In genomic region chr2:108925735-108926134, GRCh38 we compare ENCODE assay signal across 24 cellular contexts.
"Had no signal": no experiment of that assay in that cellular context is flagged by ENCODE, and none has a peak within 500 bp of the region (broad histone marks: within the 10 kb centered on the region; RNA-seq: fewer than 3 reads in every experiment).

No MANE protein-coding gene starts in this region.

- H3K27ac Mint-ChIP-seq: activated B cell treated with CpG ODN at 0.5 μM for 24 hours; activated CD8-positive, alpha-beta T cell treated with anti-CD3 and anti-CD28 coated beads for 36 hours; activated naive CD4-positive, alpha-beta T cell treated with anti-CD3 and anti-CD28 coated beads, Interleukin-2, amount 10 ng/mL, durations not matched to agents 7 days and 5 days; natural killer cell; stimulated activated naive B cell treated with anti-CD40 and anti-IgM and Interleukin-4, amounts not matched to agents 10 μg/mL and 1 μg/mL and 100 μg/mL, for 72 hours; T-cell; T-helper 2 cell treated with Interferon-gamma antibody and Interleukin-4, amounts not matched to agents 5 μg/mL and 100 μg/mL, for 36 hours had no signal

- H3K27me3 Mint-ChIP-seq: activated CD8-positive, alpha-beta T cell treated with anti-CD3 and anti-CD28 coated beads for 36 hours; activated naive CD4-positive, alpha-beta T cell treated with anti-CD3 and anti-CD28 coated beads, Interleukin-2, amount 10 ng/mL, durations not matched to agents 7 days and 5 days; T-cell had no signal

- H3K27me3 ChIP-seq: thyroid gland, upper lobe of left lung, vagina had no signal

- H3K9me3 Mint-ChIP-seq: activated B cell treated with CpG ODN at 0.5 μM for 24 hours; activated CD8-positive, alpha-beta T cell treated with anti-CD3 and anti-CD28 coated beads for 36 hours; activated naive CD4-positive, alpha-beta T cell treated with anti-CD3 and anti-CD28 coated beads, Interleukin-2, amount 10 ng/mL, durations not matched to agents 7 days and 5 days; natural killer cell; stimulated activated naive B cell treated with anti-CD40 and anti-IgM and Interleukin-4, amounts not matched to agents 10 μg/mL and 1 μg/mL and 100 μg/mL, for 72 hours; T-cell; T-helper 2 cell treated with Interferon-gamma antibody and Interleukin-4, amounts not matched to agents 5 μg/mL and 100 μg/mL, for 36 hours had no signal

- H3K36me3 ChIP-seq: brain microvascular endothelial cell, heart right ventricle, stomach, thyroid gland, upper lobe of left lung, vagina had no signal

- H3K4me1 Mint-ChIP-seq: activated B cell treated with CpG ODN at 0.5 μM for 24 hours, natural killer cell had no signal

- H3K9me3 ChIP-seq: heart right ventricle, stomach, thyroid gland, upper lobe of left lung, vagina had no signal

- H3K4me1 ChIP-seq: thyroid gland, upper lobe of left lung had no signal

- H3K4me3 ChIP-seq: heart right ventricle, smooth muscle cell, stomach, thyroid gland, upper lobe of left lung, vagina had no signal

- H3K4me3 Mint-ChIP-seq: activated B cell treated with CpG ODN at 0.5 μM for 24 hours; activated CD8-positive, alpha-beta T cell treated with anti-CD3 and anti-CD28 coated beads for 36 hours; activated naive CD4-positive, alpha-beta T cell treated with anti-CD3 and anti-CD28 coated beads, Interleukin-2, amount 10 ng/mL, durations not matched to agents 7 days and 5 days; natural killer cell; stimulated activated naive B cell treated with anti-CD40 and anti-IgM and Interleukin-4, amounts not matched to agents 10 μg/mL and 1 μg/mL and 100 μg/mL, for 72 hours; T-cell; T-helper 2 cell treated with Interferon-gamma antibody and Interleukin-4, amounts not matched to agents 5 μg/mL and 100 μg/mL, for 36 hours had no signal

- H3K4me2 ChIP-seq: smooth muscle cell had no signal

- ATAC-seq: activated CD8-positive, alpha-beta T cell treated with anti-CD3 and anti-CD28 coated beads for 36 hours; esophagus mucosa; natural killer cell; stimulated activated naive B cell treated with anti-CD40 and anti-IgM and Interleukin-4, amounts not matched to agents 10 μg/mL and 1 μg/mL and 100 μg/mL, for 72 hours; T-cell had no signal

- DNase-seq: activated B cell treated with CpG ODN at 0.5 μM for 24 hours; activated CD4-positive, alpha-beta T cell treated with anti-CD3 and anti-CD28 coated beads, Interleukin-2, amount 50 U/mL, for 1 hour; activated CD8-positive, alpha-beta T cell treated with anti-CD3 and anti-CD28 coated beads for 36 hours; activated T-cell treated with anti-CD3 and anti-CD28 coated beads, Interleukin-2, amount 50 U/mL, for 48 hours; amniotic stem cell; brain microvascular endothelial cell; central memory CD4-positive, alpha-beta T cell; foreskin melanocyte; heart right ventricle; kidney glomerular epithelial cell; mesenchymal stem cell; natural killer cell; stimulated activated CD4-positive, alpha-beta T cell treated with anti-CD3 and anti-CD28 coated beads, Interleukin-15, amount 100 ng/mL, for 24 hours; stimulated activated CD4-positive, alpha-beta T cell treated with anti-CD3 and anti-CD28 coated beads, Interleukin-2, amount 100 ng/mL, for 24 hours; stimulated activated naive B cell treated with anti-CD40 and anti-IgM and Interleukin-4, amounts not matched to agents 10 μg/mL and 1 μg/mL and 100 μg/mL, for 72 hours; stomach; T-cell; thyroid gland; upper lobe of left lung had no signal

- H3K27ac ChIP-seq: brain microvascular endothelial cell, heart right ventricle, stomach, thyroid gland, upper lobe of left lung, vagina had no signal

- H3K36me3 Mint-ChIP-seq: activated naive CD4-positive, alpha-beta T cell treated with anti-CD3 and anti-CD28 coated beads, Interleukin-2, amount 10 ng/mL, durations not matched to agents 7 days and 5 days; natural killer cell; stimulated activated naive B cell treated with anti-CD40 and anti-IgM and Interleukin-4, amounts not matched to agents 10 μg/mL and 1 μg/mL and 100 μg/mL, for 72 hours; T-cell had no signal
